ENCODE assay signal across 18 cellular contexts in the genomic region with DNA sequence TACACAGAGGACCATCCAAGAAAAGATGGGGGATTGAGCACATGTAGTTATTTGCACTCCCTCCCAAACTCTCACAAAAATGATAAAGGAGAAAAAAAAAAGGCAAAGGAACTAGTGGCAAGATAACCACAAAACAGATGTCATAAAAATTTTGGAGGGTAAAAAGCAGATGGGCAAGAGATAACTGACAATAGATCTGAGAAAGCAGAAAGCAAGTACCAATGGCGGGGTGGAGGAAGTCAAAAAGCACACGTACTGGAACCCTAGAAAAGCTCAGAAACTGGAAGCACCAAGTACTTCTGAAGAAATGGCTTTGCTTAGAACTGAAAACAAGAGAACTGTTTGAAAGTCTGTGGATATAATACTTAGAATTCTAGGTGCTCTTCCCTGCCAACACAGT.
"Had no signal": no experiment of that assay in that cellular context is flagged by ENCODE, and none has a peak within 500 bp of the region (broad histone marks: within the 10 kb centered on the region; RNA-seq: fewer than 3 reads in every experiment).

No MANE protein-coding gene starts in this region.

- H3K27me3 ChIP-seq: adrenal gland, cardiac muscle cell, dorsolateral prefrontal cortex, gastrocnemius medialis, heart left ventricle, pancreas, testis, upper lobe of right lung had no signal

- H3K4me1 ChIP-seq: pancreas, testis, upper lobe of right lung had no signal

- H3K4me3 Mint-ChIP-seq: activated CD4-positive, alpha-beta memory T cell treated with anti-CD3 and anti-CD28 coated beads for 36 hours; endodermal cell; immature natural killer cell; stimulated activated naive CD8-positive, alpha-beta T cell treated with anti-CD3 and anti-CD28 coated beads, Interleukin-15, amount 100 ng/mL, for 72 hours; T-helper 1 cell treated with Interleukin-12 subunit alpha and Interleukin-12 subunit beta and Interleukin-4 antibody, amounts not matched to agents 30 μg/mL and 1 μg/mL, for 36 hours had no signal

- H3K4me3 ChIP-seq: adrenal gland, cardiac muscle cell, dorsolateral prefrontal cortex, gastrocnemius medialis, heart left ventricle, pancreas, testis, upper lobe of right lung had no signal

- H3K27ac ChIP-seq: adrenal gland, cardiac muscle cell, dorsolateral prefrontal cortex, gastrocnemius medialis, heart left ventricle, pancreas, testis, upper lobe of right lung had no signal

- ATAC-seq: activated CD4-positive, CD25-positive, alpha-beta regulatory T cell treated with anti-CD3 and anti-CD28 coated beads, Interleukin-2, amount 50 U/mL, for 24 hours; gastrocnemius medialis; heart left ventricle; naive thymus-derived CD8-positive, alpha-beta T cell; pancreas; sciatic nerve; stimulated activated naive CD8-positive, alpha-beta T cell treated with anti-CD3 and anti-CD28 coated beads, Interleukin-15, amount 100 ng/mL, for 72 hours; upper lobe of right lung had no signal

- H3K36me3 ChIP-seq: adrenal gland, cardiac muscle cell, gastrocnemius medialis, heart left ventricle, pancreas, upper lobe of right lung had no signal

- H3K4me1 Mint-ChIP-seq: endodermal cell had no signal

- H3K27ac Mint-ChIP-seq: activated CD4-positive, alpha-beta memory T cell treated with anti-CD3 and anti-CD28 coated beads for 36 hours; endodermal cell; immature natural killer cell; stimulated activated naive CD8-positive, alpha-beta T cell treated with anti-CD3 and anti-CD28 coated beads, Interleukin-15, amount 100 ng/mL, for 72 hours; T-helper 1 cell treated with Interleukin-12 subunit alpha and Interleukin-12 subunit beta and Interleukin-4 antibody, amounts not matched to agents 30 μg/mL and 1 μg/mL, for 36 hours had no signal

- DNase-seq: activated CD4-positive, alpha-beta memory T cell treated with anti-CD3 and anti-CD28 coated beads for 36 hours; activated T-cell treated with anti-CD3 and anti-CD28 coated beads, Interleukin-2, amount 50 U/mL, for 48 hours; adrenal gland; dorsolateral prefrontal cortex; endodermal cell; gastrocnemius medialis; heart left ventricle; immature natural killer cell; mesenchymal stem cell; naive thymus-derived CD8-positive, alpha-beta T cell; pancreas; stimulated activated naive CD8-positive, alpha-beta T cell treated with anti-CD3 and anti-CD28 coated beads, Interleukin-15, amount 100 ng/mL, for 72 hours; testis; upper lobe of right lung had no signal

- H3K9me3 ChIP-seq: adrenal gland, gastrocnemius medialis, pancreas, testis had no signal

- H3K27me3 Mint-ChIP-seq: activated CD4-positive, alpha-beta memory T cell treated with anti-CD3 and anti-CD28 coated beads for 36 hours; stimulated activated naive CD8-positive, alpha-beta T cell treated with anti-CD3 and anti-CD28 coated beads, Interleukin-15, amount 100 ng/mL, for 72 hours had no signal
